8 cellular contexts compared by ENCODE assay signal in genomic region chr3:99638244-99638948, GRCh38. TPM values are rescaled to one million over a fixed set of nuclear protein-coding genes. Genes with fewer than 3 reads are reported as not detected.
DNase-seq lines count a peak whose midpoint lies in the region; ATAC-seq and TF ChIP-seq lines count a peak whose summit lies in the region.

TSS of gene COL8A1 (plus strand) at chr3:99638594. CDS start at chr3:99790683, 152,089 bp downstream.

- no peak within 1 kb of the TSS for H3K27ac Mint-ChIP-seq in activated CD8-positive, alpha-beta memory T cell treated with anti-CD3 and anti-CD28 coated beads, Interleukin-2, amount 10 ng/mL, durations not matched to agents 7 days and 5 days
- no peak within 1 kb of the TSS for H3K27ac Mint-ChIP-seq in effector memory CD8-positive, alpha-beta T cell

- in situ Hi-C loops in astrocyte of the cerebellum (cut with HindIII; ENCODE audit: low sequenced_read_pairs), result no loop called here

- peaks cover 12% of the 10 kb centered on the region for H3K4me1 Mint-ChIP-seq in activated CD8-positive, alpha-beta memory T cell treated with anti-CD3 and anti-CD28 coated beads, Interleukin-2, amount 10 ng/mL, durations not matched to agents 7 days and 5 days
- H3K4me1 Mint-ChIP-seq in effector memory CD8-positive, alpha-beta T cell (ENCODE audit: low read depth in 2 of 2), result peaks cover 8 to 12% of the 10 kb centered on the region in 2 donors

- H3K36me3 ChIP-seq in iPS-20b (ENCODE audit: insufficient read depth, low read depth, low read length), result no peaks in the 10 kb centered on the region

- ATAC-seq in activated CD8-positive, alpha-beta memory T cell treated with anti-CD3 and anti-CD28 coated beads, Interleukin-2, amount 10 ng/mL, durations not matched to agents 7 days and 5 days, result no peak
- no peak for ATAC-seq in effector memory CD8-positive, alpha-beta T cell (replicated peaks)
- no peak for ATAC-seq in GM19397 (IDR thresholded peaks at IDR 0.05; ENCODE audit: unreplicated experiment)
- ATAC-seq in GM21786 (IDR thresholded peaks at IDR 0.05; ENCODE audit: unreplicated experiment), result no peak

- H3K4me3 Mint-ChIP-seq in activated CD8-positive, alpha-beta memory T cell treated with anti-CD3 and anti-CD28 coated beads, Interleukin-2, amount 10 ng/mL, durations not matched to agents 7 days and 5 days, result peak within 1 kb of the TSS; percentile 35
- peak within 1 kb of the TSS in 1 of 2 donors; percentile 61 for H3K4me3 Mint-ChIP-seq in effector memory CD8-positive, alpha-beta T cell

- H3K4me3 ChIP-seq in astrocyte of the cerebellum (ENCODE audit: low read depth, low read length) (peak within 1 kb of the TSS; percentile 69), iPS-20b (ENCODE audit: low read length) (peak within 1 kb of the TSS; percentile 68), skin epidermis (peak within 1 kb of the TSS; percentile 17 to 47 (median 26))

- H3K9me3 Mint-ChIP-seq in activated CD8-positive, alpha-beta memory T cell treated with anti-CD3 and anti-CD28 coated beads, Interleukin-2, amount 10 ng/mL, durations not matched to agents 7 days and 5 days (ENCODE audit: low read depth), result no peaks in the 10 kb centered on the region
- peaks cover 2 to 8% of the 10 kb centered on the region in 2 donors for H3K9me3 Mint-ChIP-seq in effector memory CD8-positive, alpha-beta T cell

- CTCF ChIA-PET in activated CD8-positive, alpha-beta memory T cell treated with anti-CD3 and anti-CD28 coated beads, Interleukin-2, amount 10 ng/mL, durations not matched to agents 7 days and 5 days (lab: Charles Lee), result no interaction called here

- H3K36me3 Mint-ChIP-seq in activated CD8-positive, alpha-beta memory T cell treated with anti-CD3 and anti-CD28 coated beads, Interleukin-2, amount 10 ng/mL, durations not matched to agents 7 days and 5 days, result no peaks in the 10 kb centered on the region
- H3K36me3 Mint-ChIP-seq in effector memory CD8-positive, alpha-beta T cell (ENCODE audit: insufficient read depth), result no peaks in the 10 kb centered on the region

- H3K9ac ChIP-seq in iPS-20b (ENCODE audit: low read depth, low read length), result peak within 1 kb of the TSS; percentile 60; the same call in 1 of the 2 replicates

- H3K27me3 ChIP-seq in iPS-20b (ENCODE audit: insufficient read depth, low read length), result peaks cover 63% of the 10 kb centered on the region

- H3K27me3 Mint-ChIP-seq in activated CD8-positive, alpha-beta memory T cell treated with anti-CD3 and anti-CD28 coated beads, Interleukin-2, amount 10 ng/mL, durations not matched to agents 7 days and 5 days, result peaks cover 75% of the 10 kb centered on the region
- H3K27me3 Mint-ChIP-seq in effector memory CD8-positive, alpha-beta T cell, result peaks cover 33 to 66% of the 10 kb centered on the region in 2 donors

- peaks cover 41% of the 10 kb centered on the region for H3K4me1 ChIP-seq in iPS-20b (ENCODE audit: insufficient read depth, low read length)

- no peaks in the 10 kb centered on the region for H3K9me3 ChIP-seq in iPS-20b (ENCODE audit: insufficient read depth, low read depth, low read length)

- DNase-seq in activated CD8-positive, alpha-beta memory T cell treated with anti-CD3 and anti-CD28 coated beads, Interleukin-2, amount 10 ng/mL, durations not matched to agents 7 days and 5 days, result no peak
- DNase-seq in activated CD8-positive, alpha-beta memory T cell treated with anti-CD3 and anti-CD28 coated beads for 24 hours, result no peak
- peak; percentile 39 for DNase-seq in astrocyte of the cerebellum (ENCODE audit: low read depth)
- DNase-seq in effector memory CD8-positive, alpha-beta T cell, result no peak

- TF ChIP-seq CTCF in astrocyte of the cerebellum (IDR thresholded peaks at IDR 0.05; ENCODE audit: low read depth, low read length, missing control alignments), result no peak

- H3K27ac ChIP-seq in iPS-20b (ENCODE audit: low read length) (no peak within 1 kb of the TSS), skin epidermis (peak within 1 kb of the TSS in 18 of 21 experiments; percentile 19 to 86 (median 58))

RNA-seq across cellular contexts. Expression of gene COL8A1, which starts in this region (rescaled TPM):
- total RNA-seq in activated CD8-positive, alpha-beta memory T cell treated with anti-CD3 and anti-CD28 coated beads, Interleukin-2, amount 10 ng/mL, durations not matched to agents 7 days and 5 days, result under 1 TPM in 1 of 2 experiments, not detected in 1; 0.09 TPM
